33 cellular contexts compared by ENCODE assay signal in the genomic region with DNA sequence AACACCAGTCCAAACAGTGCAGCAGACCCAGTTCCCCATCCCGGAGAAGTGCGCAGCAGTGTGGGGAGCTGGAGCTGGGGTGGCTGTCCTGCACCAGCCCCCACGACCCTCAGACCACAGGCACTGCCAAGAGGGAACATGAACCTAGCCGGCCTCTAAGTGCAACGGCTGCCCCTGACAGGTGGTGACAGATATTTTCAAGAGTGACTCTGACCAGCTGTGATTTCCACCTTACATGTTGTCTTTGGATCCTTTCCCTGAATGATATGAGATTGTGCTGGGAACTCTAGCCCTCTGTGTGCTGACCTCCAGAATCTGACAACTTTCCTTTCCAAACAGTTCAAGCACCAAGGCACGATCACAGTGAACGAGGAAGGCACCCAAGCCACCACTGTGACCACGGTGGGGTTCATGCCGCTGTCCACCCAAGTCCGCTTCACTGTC. TPM values are rescaled to one million over a fixed set of nuclear protein-coding genes. Genes with fewer than 3 reads are reported as not detected.
DNase-seq lines count a peak whose midpoint lies in the region; ATAC-seq and TF ChIP-seq lines count a peak whose summit lies in the region.
"Had no signal": no experiment of that assay in that cellular context is flagged by ENCODE, and none has a peak within 500 bp of the region (broad histone marks: within the 10 kb centered on the region; RNA-seq: fewer than 3 reads in every experiment).

No MANE protein-coding gene starts in this region.

- peak overlapping the region; percentile 58 for H3K27ac ChIP-seq in SJCRH30
- H3K27ac ChIP-seq in heart right ventricle: peak overlapping the region in 3 of 10 donors; percentile 20 to 51 (median 43)
- H3K27ac ChIP-seq: spleen, testis had no signal

- intact Hi-C loops in CD14-positive monocyte (cut with micrococcal nuclease): no loop called here
- intact Hi-C loops in heart right ventricle (cut with DNase I): loop anchor here in 1 of 10 donors (10.0 kb wide), 1 partner anchor 68 kb away; the partner anchor contains the start of genes PI4KA and SNAP29

- no peaks in the 10 kb centered on the region for H3K9me3 Mint-ChIP-seq in CD14-positive monocyte
- H3K9me3 Mint-ChIP-seq: activated B cell treated with CpG ODN at 0.5 μM for 24 hours; activated naive CD8-positive, alpha-beta T cell treated with anti-CD3 and anti-CD28 coated beads, Interleukin-2, amount 10 ng/mL, durations not matched to agents 7 days and 5 days; activated T-cell treated with anti-CD3 and anti-CD28 coated beads, Interleukin-2, amount 50 U/mL, for 4 hours; effector memory CD8-positive, alpha-beta T cell; nephron progenitor cell; stimulated activated naive CD8-positive, alpha-beta T cell treated with anti-CD3 and anti-CD28 coated beads, Interleukin-15, Interleukin-2, amounts not matched to agents 100 ng/mL and 50 ng/mL, for 24 hours; T-cell had no signal

- DNase-seq in CD14-positive monocyte (ENCODE audit: low spot score) (peak; percentile 24), SJCRH30 (peak; percentile 46 to 73), heart right ventricle (peak; percentile 19 to 31), myocyte (ENCODE audit: low read depth) (peak; percentile 70), foreskin melanocyte (no peak)
- DNase-seq: activated B cell treated with CpG ODN at 0.5 μM for 24 hours; activated gamma-delta T cell treated with Interleukin-2 at 50 U/mL for 16 hours; activated naive CD8-positive, alpha-beta T cell treated with anti-CD3 and anti-CD28 coated beads, Interleukin-2, amount 10 ng/mL, durations not matched to agents 7 days and 5 days; activated T-cell treated with anti-CD3 and anti-CD28 coated beads, Interleukin-2, amount 50 U/mL, for 4 hours; AML-193; CD4-positive, alpha-beta memory T cell; central memory CD4-positive, alpha-beta T cell; cortex of kidney; effector memory CD8-positive, alpha-beta T cell; head of caudate nucleus; mammary epithelial cell; NCI-H1417 treated with DMSO at 0.1 percent for 48 hours; NCI-H2107; NCI-H345; NCI-H82; nephron progenitor cell; spleen; stimulated activated CD4-positive, alpha-beta T cell treated with anti-CD3 and anti-CD28 coated beads, Interleukin-2, amount 100 ng/mL, for 24 hours; T-cell; testis had no signal

- H3K27ac Mint-ChIP-seq in CD14-positive monocyte: no peak overlapping the region
- H3K27ac Mint-ChIP-seq: activated B cell treated with CpG ODN at 0.5 μM for 24 hours; activated naive CD8-positive, alpha-beta T cell treated with anti-CD3 and anti-CD28 coated beads, Interleukin-2, amount 10 ng/mL, durations not matched to agents 7 days and 5 days; effector memory CD8-positive, alpha-beta T cell; nephron progenitor cell; stimulated activated naive CD8-positive, alpha-beta T cell treated with anti-CD3 and anti-CD28 coated beads, Interleukin-15, Interleukin-2, amounts not matched to agents 100 ng/mL and 50 ng/mL, for 24 hours had no signal

- WGBS in heart right ventricle, 2 donors: 34 to 51% methylated on average over 10 of the region's 10 CpGs

- TF ChIP-seq CTCF in CD14-positive monocyte (IDR thresholded peaks at IDR 0.05) (no peak), heart right ventricle (IDR thresholded peaks at IDR 0.05) (no peak)

- H3K9me3 ChIP-seq in SJCRH30 (replicated peaks) (no peaks in the 10 kb centered on the region), heart right ventricle (no peaks in the 10 kb centered on the region)
- H3K9me3 ChIP-seq: spleen, testis had no signal

- H3K4me1 Mint-ChIP-seq in CD14-positive monocyte: peaks cover 5% of the 10 kb centered on the region
- H3K4me1 Mint-ChIP-seq: nephron progenitor cell had no signal

- H3K27me3 ChIP-seq in SJCRH30: no peaks in the 10 kb centered on the region
- H3K27me3 ChIP-seq in heart right ventricle: no peaks in the 10 kb centered on the region
- H3K27me3 ChIP-seq: spleen, testis had no signal

- H3K27me3 Mint-ChIP-seq in CD14-positive monocyte (ENCODE audit: low read depth in 3 of 3): peaks cover 0 to 2% (median 0%) of the 10 kb centered on the region in 3 donors
- H3K27me3 Mint-ChIP-seq: activated B cell treated with CpG ODN at 0.5 μM for 24 hours; activated naive CD8-positive, alpha-beta T cell treated with anti-CD3 and anti-CD28 coated beads, Interleukin-2, amount 10 ng/mL, durations not matched to agents 7 days and 5 days; CD4-positive, alpha-beta memory T cell; effector memory CD8-positive, alpha-beta T cell; stimulated activated naive CD8-positive, alpha-beta T cell treated with anti-CD3 and anti-CD28 coated beads, Interleukin-15, Interleukin-2, amounts not matched to agents 100 ng/mL and 50 ng/mL, for 24 hours; T-cell had no signal

- H3K36me3 ChIP-seq in SJCRH30 (no peaks in the 10 kb centered on the region), heart right ventricle (peaks cover 0 to 79% (median 9%) of the 10 kb centered on the region in 9 donors)

- H3K4me3 Mint-ChIP-seq in CD14-positive monocyte: no peak overlapping the region
- H3K4me3 Mint-ChIP-seq: activated B cell treated with CpG ODN at 0.5 μM for 24 hours; activated naive CD8-positive, alpha-beta T cell treated with anti-CD3 and anti-CD28 coated beads, Interleukin-2, amount 10 ng/mL, durations not matched to agents 7 days and 5 days; activated T-cell treated with anti-CD3 and anti-CD28 coated beads, Interleukin-2, amount 50 U/mL, for 4 hours; CD4-positive, alpha-beta memory T cell; effector memory CD8-positive, alpha-beta T cell; nephron progenitor cell; stimulated activated naive CD8-positive, alpha-beta T cell treated with anti-CD3 and anti-CD28 coated beads, Interleukin-15, Interleukin-2, amounts not matched to agents 100 ng/mL and 50 ng/mL, for 24 hours; T-cell had no signal

- H3K4me3 ChIP-seq in SJCRH30: no peak overlapping the region
- H3K4me3 ChIP-seq in heart right ventricle: no peak overlapping the region
- H3K4me3 ChIP-seq: spleen, testis had no signal

- peaks cover 49% of the 10 kb centered on the region for H3K4me1 ChIP-seq in SJCRH30
- H3K4me1 ChIP-seq in heart right ventricle: peaks cover 0 to 29% (median 12%) of the 10 kb centered on the region in 9 donors

- ATAC-seq in heart right ventricle: peak in 7 of 8 donors; percentile 40 to 91 (median 84)
- ATAC-seq in HG03565 (IDR thresholded peaks at IDR 0.05; ENCODE audit: unreplicated experiment): no peak
- ATAC-seq in GM21737 (IDR thresholded peaks at IDR 0.05; ENCODE audit: unreplicated experiment): no peak
- ATAC-seq: activated T-cell treated with anti-CD3 and anti-CD28 coated beads, Interleukin-2, amount 50 U/mL, for 4 hours; effector memory CD8-positive, alpha-beta T cell; esophagus mucosa; T-cell had no signal

- H3K36me3 Mint-ChIP-seq in CD14-positive monocyte: peaks cover 68 to 83% of the 10 kb centered on the region in 2 donors

RNA-seq across cellular contexts. Expression of gene SERPIND1, which starts 12.6 kb away (rescaled TPM):
- polyA plus RNA-seq in CD14-positive monocyte: not detected
- total RNA-seq in SJCRH30 (2014; rRNA removed; shearing (Covaris generic)): 0.04 TPM in 1 of 2 replicates, not detected in the other
- total RNA-seq in heart right ventricle: under 1 TPM in 3 of 10 donors, not detected in 7; 0.09 to 0.26 (median 0.15) TPM
- polyA plus RNA-seq in heart right ventricle: under 1 TPM; 0.07 TPM
- not detected in 2 replicates for total RNA-seq in myocyte
- polyA plus RNA-seq in myocyte (2012): 0.10 TPM
- total RNA-seq: activated B cell treated with CpG ODN at 0.5 μM for 24 hours; activated naive CD8-positive, alpha-beta T cell treated with anti-CD3 and anti-CD28 coated beads, Interleukin-2, amount 10 ng/mL, durations not matched to agents 7 days and 5 days; astrocyte; CD4-positive, alpha-beta memory T cell; H1; kidney epithelial cell; mammary epithelial cell; osteocyte had no signal
- polyA plus RNA-seq: H1, mammary epithelial cell had no signal

Comparison
In these comparisons a context has a peak if more than half of its experiments do, and no peak if none do; other contexts are left out.
1. ATAC-seq: peak in heart right ventricle (7 of 8); none in HG03565 (single experiment) and GM21737 (single experiment).